8 cellular contexts compared by ENCODE assay signal in the genomic region with DNA sequence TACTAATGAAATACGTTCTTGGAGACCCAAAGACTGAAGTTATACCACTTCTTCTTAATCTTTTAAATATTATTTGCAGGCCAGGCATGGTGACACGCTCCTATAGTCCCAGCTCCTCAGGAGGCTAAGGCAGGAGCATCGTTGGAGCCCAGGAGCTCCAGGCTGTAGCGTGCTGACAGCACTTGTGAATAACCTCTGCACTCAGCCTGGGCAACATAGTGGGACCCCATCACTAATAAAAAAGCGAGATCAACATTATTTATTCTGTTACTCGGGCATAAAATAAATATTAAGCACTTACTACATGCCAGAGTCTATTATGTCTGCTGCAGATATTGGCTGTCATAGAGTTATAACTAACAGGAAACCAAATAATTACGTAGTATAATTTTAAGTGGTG. TPM values are rescaled to one million over a fixed set of nuclear protein-coding genes. Genes with fewer than 3 reads are reported as not detected.
DNase-seq lines count a peak whose midpoint lies in the region; ATAC-seq and TF ChIP-seq lines count a peak whose summit lies in the region.

No MANE protein-coding gene starts in this region.

- H4K20me1 ChIP-seq in mammary epithelial cell (ENCODE audit: insufficient read depth, low read length): peaks cover 1% of the 10 kb centered on the region

- WGBS in mammary epithelial cell (ENCODE audit: low coverage, missing lambda C conversion rate): 52% methylated on average over 7 of the region's 7 CpGs

- CTCF ChIA-PET in mammary epithelial cell (lab: Charles Lee; ENCODE audit: low non-redundant PET): no interaction called here

- DNase-seq in right atrium auricular region (ENCODE audit: low spot score): no peak
- DNase-seq in left cardiac atrium: no peak
- DNase-seq in mammary epithelial cell: no peak
- no peak for DNase-seq in CD1c-positive myeloid dendritic cell (ENCODE audit: extremely low spot score)
- no peak for DNase-seq in GM13976 (ENCODE audit: low spot score)
- DNase-seq in GDM1 (lab: John Stamatoyannopoulos, UW): no peak

- peak overlapping the region; percentile 91 for H3K4me2 ChIP-seq in mammary epithelial cell (ENCODE audit: insufficient read depth, low read depth, low read length)

- H3K4me1 ChIP-seq in right atrium auricular region: peaks cover 0 to 38% of the 10 kb centered on the region in 2 donors
- peaks cover 10% of the 10 kb centered on the region for H3K4me1 ChIP-seq in mammary epithelial cell (ENCODE audit: insufficient read depth, low read length)
- H3K4me1 ChIP-seq in mucosa of stomach (ENCODE audit: control insufficient read depth, insufficient read depth, low read length): peaks cover 15% of the 10 kb centered on the region

- dilution Hi-C loops in mammary epithelial cell (cut with HindIII; ENCODE audit: low sequenced_read_pairs): no loop called here

- intact Hi-C loops in left cardiac atrium (cut with DNase I) (loop anchor here in 1 of 2 donors (5.0 kb wide), 1 partner anchor 41 kb away; a partner anchor contains a TSS), mammary epithelial cell (cut with micrococcal nuclease) (no loop called here)

- H3K9me3 ChIP-seq in right atrium auricular region (no peaks in the 10 kb centered on the region), mammary epithelial cell (replicated peaks; ENCODE audit: insufficient read depth, low read length) (no peaks in the 10 kb centered on the region), mucosa of stomach (ENCODE audit: control insufficient read depth, low read length) (no peaks in the 10 kb centered on the region)

- H3K9ac ChIP-seq in mammary epithelial cell (ENCODE audit: insufficient read depth, low read length) (peak overlapping the region; percentile 32), mucosa of stomach (ENCODE audit: low read length) (peak overlapping the region; percentile 93)

- H3K79me2 ChIP-seq in mammary epithelial cell (ENCODE audit: insufficient read depth, low read length): peaks cover 47% of the 10 kb centered on the region

- H3K36me3 ChIP-seq in right atrium auricular region: peaks cover 3% of the 10 kb centered on the region
- peaks cover 5% of the 10 kb centered on the region for H3K36me3 ChIP-seq in mammary epithelial cell (ENCODE audit: insufficient read depth, low read length)
- H3K36me3 ChIP-seq in mucosa of stomach (ENCODE audit: control insufficient read depth, insufficient read depth, low read length): no peaks in the 10 kb centered on the region

- TF ChIP-seq CTCF in right atrium auricular region (IDR thresholded peaks at IDR 0.05) (no peak), mammary epithelial cell (conservative IDR thresholded peaks at IDR 0.05 in 1 of 2, IDR thresholded peaks at IDR 0.05 in 1 of 2; ENCODE audit: extremely low read depth in 1 of 2, insufficient read depth in 1 of 2, low read depth in 1 of 2, low read length in 2 of 2) (no peak), GM13976 (IDR thresholded peaks at IDR 0.05; ENCODE audit: borderline replicate concordance, control extremely low read depth, extremely low read depth, insufficient read depth, missing control alignments) (no peak)

- no peak overlapping the region for H2AFZ ChIP-seq in mammary epithelial cell (ENCODE audit: low read depth, low read length)

- H3K4me3 ChIP-seq in right atrium auricular region (peak overlapping the region; percentile 90), mammary epithelial cell (replicated peaks in 1 of 3; ENCODE audit: insufficient read depth in 1 of 3, low read depth in 2 of 3, low read length in 3 of 3) (peak overlapping the region; percentile 77 to 100 (median 80)), mucosa of stomach (ENCODE audit: low read length) (peak overlapping the region; percentile 80)

- ATAC-seq in left cardiac atrium: no peak
- no peak for ATAC-seq in GM18511 (IDR thresholded peaks at IDR 0.05; ENCODE audit: unreplicated experiment)

- in situ Hi-C loops in mammary epithelial cell (cut with MboI; ENCODE audit: low sequenced_read_pairs in 2 of 2): loop anchor here in 1 of 2 donors (5.0 kb wide), 1 partner anchor 41 kb away; a partner anchor contains a TSS
- in situ Hi-C loops in GM13976 (cut with MboI; ENCODE audit: low sequenced_read_pairs, unreplicated experiment): no loop called here

- H3K27me3 ChIP-seq in right atrium auricular region: no peaks in the 10 kb centered on the region
- H3K27me3 ChIP-seq in mammary epithelial cell (ENCODE audit: insufficient read depth, low read length): no peaks in the 10 kb centered on the region
- no peaks in the 10 kb centered on the region for H3K27me3 ChIP-seq in mucosa of stomach (ENCODE audit: control insufficient read depth, insufficient read depth, low read length)

- BruUV-seq in mammary epithelial cell (replicated peaks; lab: Mats Ljungman, UMichigan): no TSS peak

- H3K27ac ChIP-seq in right atrium auricular region (no peak overlapping the region), mammary epithelial cell (ENCODE audit: insufficient read depth, low read depth, low read length) (peak overlapping the region; percentile 86)

RNA-seq across cellular contexts. Expression of a gene that starts 0.7 kb away (rescaled TPM):
- total RNA-seq in right atrium auricular region (10 to 100 TPM; 15.9 to 16.4 TPM), left cardiac atrium (10 to 100 TPM; 19.3 to 21.8 TPM), mammary epithelial cell (10 to 100 TPM; 27.8 to 30.2 TPM)
- 15.4 TPM for polyA plus RNA-seq in mammary epithelial cell
- 14.1 TPM for polyA minus RNA-seq in mammary epithelial cell

RNA-seq across cellular contexts. Expression of a gene that starts 41.9 kb away (rescaled TPM):
- 10 to 100 TPM; 29.5 to 37.2 TPM for total RNA-seq in right atrium auricular region
- total RNA-seq in left cardiac atrium: 10 to 100 TPM; 27.2 to 28.4 TPM
- 10 to 100 TPM in 1 of 2 donors, 1 to 10 TPM in 1; 8.2 to 10.2 TPM for total RNA-seq in mammary epithelial cell
- 2.6 TPM for polyA plus RNA-seq in mammary epithelial cell
- not detected for polyA minus RNA-seq in mammary epithelial cell

RNA-seq across cellular contexts. Expression of a gene that starts 42.1 kb away (rescaled TPM):
- 10 to 100 TPM; 33.0 to 36.0 TPM for total RNA-seq in right atrium auricular region
- total RNA-seq in left cardiac atrium: 10 to 100 TPM; 29.6 to 53.2 TPM
- 100 to 1,000 TPM; 167 to 198 TPM for total RNA-seq in mammary epithelial cell
- polyA plus RNA-seq in mammary epithelial cell: 41.8 TPM
- polyA minus RNA-seq in mammary epithelial cell: 39.2 TPM
